In genomic region chr15:94631608-94632007, GRCh38 we compare ENCODE assay signal across 11 cellular contexts.
DNase-seq lines count a peak whose midpoint lies in the region; ATAC-seq, FAIRE-seq and TF ChIP-seq lines count a peak whose summit lies in the region.
"Had no signal": no experiment of that assay in that cellular context is flagged by ENCODE, and none has a peak within 500 bp of the region (broad histone marks: within the 10 kb centered on the region; RNA-seq: fewer than 3 reads in every experiment).

No MANE protein-coding gene starts in this region.

- no peaks in the 10 kb centered on the region for H3K9me3 ChIP-seq in CD4-positive, alpha-beta T cell (ENCODE audit: control insufficient read depth, low read length)
- H3K9me3 ChIP-seq in adrenal gland (replicated peaks in 1 of 3): no peaks in the 10 kb centered on the region
- H3K9me3 ChIP-seq: tibial nerve had no signal

- DNase-seq in GM12891 (ENCODE audit: insufficient read length, low spot score) (no peak), NAMALWA (ENCODE audit: low spot score) (peak; percentile 19), COR-L47 (lab: John Stamatoyannopoulos, UW) (no peak), adrenal gland (no peak), HEK293T (ENCODE audit: extremely low spot score) (no peak)
- DNase-seq in CD4-positive, alpha-beta T cell: no peak
- DNase-seq: MV-4-11, SHP77 treated with DMSO at 0.1 percent for 48 hours had no signal

- no peaks in the 10 kb centered on the region for H3K4me1 ChIP-seq in adrenal gland (replicated peaks in 1 of 2)

- H3K27ac Mint-ChIP-seq in CD4-positive, alpha-beta T cell: no peak overlapping the region

- CTCF ChIA-PET in CD4-positive, alpha-beta T cell (lab: Charles Lee): no interaction called here
- CTCF ChIA-PET in HEK293T (lab: Yijun Ruan, JAX): interaction anchor here (0.7 kb wide), 1 partner anchor 49 kb away, joined by 3 read pairs; no protein-coding TSS in a partner anchor

- no peaks in the 10 kb centered on the region for H3K36me3 Mint-ChIP-seq in CD4-positive, alpha-beta T cell (ENCODE audit: low read depth)

- no peaks in the 10 kb centered on the region for H3K27me3 ChIP-seq in CD4-positive, alpha-beta T cell (ENCODE audit: control insufficient read depth, insufficient read depth, low read length)
- no peaks in the 10 kb centered on the region for H3K27me3 ChIP-seq in adrenal gland
- H3K27me3 ChIP-seq: tibial nerve had no signal

- POLR2A ChIA-PET in CD4-positive, alpha-beta T cell (lab: Charles Lee): no interaction called here
- POLR2A ChIA-PET in HEK293T (lab: Yijun Ruan, JAX): no interaction called here

- no peak for FAIRE-seq in GM12891 (lab: Jason Lieb, UNC)

- H3K4me1 Mint-ChIP-seq in CD4-positive, alpha-beta T cell (ENCODE audit: low read depth): no peaks in the 10 kb centered on the region

- TF ChIP-seq CTCF in CD4-positive, alpha-beta T cell (IDR thresholded peaks at IDR 0.05): no peak
- no peak for TF ChIP-seq CTCF in adrenal gland (IDR thresholded peaks at IDR 0.05)

- ATAC-seq in GM19397 (IDR thresholded peaks at IDR 0.05; ENCODE audit: unreplicated experiment) (peak; percentile 54), HG02852 (IDR thresholded peaks at IDR 0.05; ENCODE audit: unreplicated experiment) (peak; percentile 86)
- no peak for ATAC-seq in CD4-positive, alpha-beta T cell (ENCODE audit: poor library complexity)

- H3K9me3 Mint-ChIP-seq in CD4-positive, alpha-beta T cell: no peaks in the 10 kb centered on the region

- H3K27me3 Mint-ChIP-seq in CD4-positive, alpha-beta T cell: no peaks in the 10 kb centered on the region

- no peaks in the 10 kb centered on the region for H3K36me3 ChIP-seq in adrenal gland (replicated peaks in 1 of 2)
- H3K36me3 ChIP-seq: tibial nerve had no signal

- no peak for TF ChIP-seq POLR2A in GM12891 (IDR thresholded peaks at IDR 0.05; ENCODE audit: low read depth, low read length)
- TF ChIP-seq POLR2A in adrenal gland (IDR thresholded peaks at IDR 0.05): no peak

- no peak overlapping the region for H3K4me3 Mint-ChIP-seq in CD4-positive, alpha-beta T cell

- 56 to 87% (median 70%) methylated on average over 6 of the region's 6 CpGs for WGBS in adrenal gland, 4 donors

- intact Hi-C loops in CD4-positive, alpha-beta T cell (cut with DNase I, micrococcal nuclease): no loop called here
- intact Hi-C loops in adrenal gland (cut with DNase I): no loop called here

- no peak overlapping the region for H3K4me3 ChIP-seq in adrenal gland
- H3K4me3 ChIP-seq: tibial nerve had no signal

- no peak overlapping the region for H3K27ac ChIP-seq in CD4-positive, alpha-beta T cell (ENCODE audit: low read depth, low read length)
- H3K27ac ChIP-seq in adrenal gland: no peak overlapping the region

TF ChIP-seq in GM12891, 5 proteins besides CTCF, POLR2A, EP300 and RAD21:
- TF ChIP-seq POU2F2 (IDR thresholded peaks at IDR 0.05; ENCODE audit: low read depth, low read length): no peak
- peak; percentile 39; the same call in 1 of the 2 replicates for TF ChIP-seq SPI1 (IDR thresholded peaks at IDR 0.05; ENCODE audit: low read depth, low read length)

TF ChIP-seq in HEK293T, 16 proteins besides CTCF, POLR2A, EP300 and RAD21:
- TF ChIP-seq CTBP1 (IDR thresholded peaks at IDR 0.05; ENCODE audit: borderline replicate concordance) (no peak), BHLHE40 (IDR thresholded peaks at IDR 0.05; ENCODE audit: borderline replicate concordance) (no peak), ARNT (IDR thresholded peaks at IDR 0.05) (no peak), ZNF384 (IDR thresholded peaks at IDR 0.05) (no peak)
